1 cellular context compared by ENCODE assay signal in genomic region chr11:220650-221215, GRCh38.
A peak's percentile ranks its signal among the peaks of the same experiment; 100 is the strongest.
TF ChIP-seq lines count a peak whose summit lies in the region.
"Not testable (repeated sequence)": the region's sequence is repeated elsewhere in the genome, so short reads cannot be mapped to it uniquely, and the experiment has no call there.

No MANE protein-coding gene starts in this region.

TF ChIP-seq in K562, 482 proteins besides CTCF, POLR2A, EP300 and RAD21 (continued from another document):
- TF ChIP-seq MITF (IDR thresholded peaks at IDR 0.05) (peak; percentile 27; the same call in 1 of the 2 replicates), RNF2 (IDR thresholded peaks at IDR 0.05) (peak; percentile 35; the same call in 1 of the 2 replicates), SMARCE1 (IDR thresholded peaks at IDR 0.05) (peak; percentile 35; the same call in 1 of the 2 replicates), JUND (IDR thresholded peaks at IDR 0.05; ENCODE audit: borderline replicate concordance, low read depth, low read length) (peak; percentile 59; the same call in 1 of the 2 replicates), JUND (tag; IDR thresholded peaks at IDR 0.05; ENCODE audit: borderline replicate concordance, low read depth, low read length) (peak; percentile 89; the same call in 2 of the 3 replicates), ATF3 (IDR thresholded peaks at IDR 0.05) (peak; percentile 31), CC2D1A (IDR thresholded peaks at IDR 0.05) (peak; percentile 64; the same call in 1 of the 2 replicates), ZNF583 (CRISPR knock-in tag; IDR thresholded peaks at IDR 0.05) (0 out of 2 replicates have a peak, but pooled peaks have one; percentile 47), POLR2AphosphoS5 (IDR thresholded peaks at IDR 0.05; ENCODE audit: control insufficient read depth, insufficient read depth, low read depth, low read length) (peak; percentile 84), ZNF639 (CRISPR knock-in tag; conservative IDR thresholded peaks at IDR 0.05 in 1 of 2, IDR thresholded peaks at IDR 0.05 in 1 of 2) (peak in 1 of 2 experiments; percentile 98; a peak in 2 of 4 replicates), ZNF445 (CRISPR knock-in tag; IDR thresholded peaks at IDR 0.05; ENCODE audit: low read depth) (peak; percentile 71), TRIM24 (IDR thresholded peaks at IDR 0.05) (peak; percentile 94 to 97), KLF1 (tag; IDR thresholded peaks at IDR 0.05) (0 out of 2 replicates have a peak, but pooled peaks have one; percentile 28), ZNF274 (IDR thresholded peaks at IDR 0.05; ENCODE audit: borderline replicate concordance, low read depth, low read length) (peak; percentile 52; the same call in 1 of the 2 replicates), SMAD1 (IDR thresholded peaks at IDR 0.05; ENCODE audit: low read depth, low read length, partially characterized antibody) (peak; percentile 46), ZNF589 (CRISPR knock-in tag; IDR thresholded peaks at IDR 0.05; ENCODE audit: low read depth) (peak; percentile 100), CXXC5 (CRISPR knock-in tag; IDR thresholded peaks at IDR 0.05) (peak; percentile 90), VEZF1 (CRISPR knock-in tag; IDR thresholded peaks at IDR 0.05) (peak; percentile 78), TEAD1 (CRISPR knock-in tag; IDR thresholded peaks at IDR 0.05) (peak; percentile 41 to 79; a peak in 3 of 4 replicates), ZNF197 (CRISPR knock-in tag; IDR thresholded peaks at IDR 0.05; ENCODE audit: low read depth) (peak; percentile 99), MTA2 (IDR thresholded peaks at IDR 0.05; ENCODE audit: low read depth) (peak; percentile 72), CREB3 (tag; conservative IDR thresholded peaks at IDR 0.05; ENCODE audit: low read depth) (peak; percentile 86), CCNT2 (IDR thresholded peaks at IDR 0.05; ENCODE audit: borderline replicate concordance, extremely low read depth, insufficient read length, low read depth, low read length) (peak; percentile 62), ZBTB12 (CRISPR knock-in tag; IDR thresholded peaks at IDR 0.05) (0 out of 2 replicates have a peak, but pooled peaks have one; percentile 31), ETV6 (IDR thresholded peaks at IDR 0.05; ENCODE audit: borderline replicate concordance in 1 of 2, low read depth in 2 of 2, low read length in 1 of 2) (peak in 1 of 2 experiments; percentile 25; a peak in 1 of 4 replicates), FOXJ2 (tag; IDR thresholded peaks at IDR 0.05) (peak; percentile 93), ZNF134 (CRISPR knock-in tag; conservative IDR thresholded peaks at IDR 0.05) (peak; percentile 68; the same call in 1 of the 2 replicates), JUN (IDR thresholded peaks at IDR 0.05; ENCODE audit: borderline replicate concordance, low read depth, low read length) (peak; percentile 48; the same call in 1 of the 2 replicates), JUN (CRISPR knock-in tag; IDR thresholded peaks at IDR 0.05; ENCODE audit: borderline replicate concordance) (peak; percentile 74; the same call in 1 of the 2 replicates), MBD2 (IDR thresholded peaks at IDR 0.05; ENCODE audit: borderline replicate concordance, low read depth) (peak; percentile 63), TEAD4 (IDR thresholded peaks at IDR 0.05; ENCODE audit: low read length) (peak; percentile 93), ZKSCAN8 (CRISPR knock-in tag; IDR thresholded peaks at IDR 0.05) (peak; percentile 98), ARID1B (IDR thresholded peaks at IDR 0.05) (peak; percentile 82), ZBTB11 (CRISPR knock-in tag; IDR thresholded peaks at IDR 0.05) (peak in 1 of 3 experiments; percentile 95; a peak in 2 of 6 replicates), CREM (IDR thresholded peaks at IDR 0.05; ENCODE audit: low read depth) (peak; percentile 46; the same call in 1 of the 2 replicates), ETV1 (tag; conservative IDR thresholded peaks at IDR 0.05; ENCODE audit: low read depth) (peak; percentile 79), ZNF668 (CRISPR knock-in tag; IDR thresholded peaks at IDR 0.05) (peak; percentile 85; the same call in 1 of the 2 replicates), BHLHE40 (IDR thresholded peaks at IDR 0.05; ENCODE audit: low read length) (peak; percentile 51), ZNF609 (CRISPR knock-in tag; IDR thresholded peaks at IDR 0.05; ENCODE audit: borderline replicate concordance) (peak; percentile 77; the same call in 1 of the 2 replicates), TAL1 (IDR thresholded peaks at IDR 0.05) (peak; percentile 89), ZNF175 (CRISPR knock-in tag; IDR thresholded peaks at IDR 0.05; ENCODE audit: low read depth) (peak; percentile 99), CREB1 (IDR thresholded peaks at IDR 0.05) (0 out of 2 replicates have a peak, but pooled peaks have one; percentile 24), NR4A1 (tag; IDR thresholded peaks at IDR 0.05) (peak; percentile 95), LCOR (CRISPR knock-in tag; IDR thresholded peaks at IDR 0.05) (peak; percentile 72; the same call in 1 of the 2 replicates), NFIC (IDR thresholded peaks at IDR 0.05) (peak; percentile 50), ZNF584 (CRISPR knock-in tag; IDR thresholded peaks at IDR 0.05; ENCODE audit: low read depth) (peak; percentile 100), CBX3 (IDR thresholded peaks at IDR 0.05; ENCODE audit: borderline replicate concordance in 1 of 2, low read length in 2 of 2) (peak in 1 of 2 experiments; percentile 77; a peak in 2 of 3 replicates), DPF2 (IDR thresholded peaks at IDR 0.05) (peak; percentile 56), ZNF644 (tag; IDR thresholded peaks at IDR 0.05; ENCODE audit: low read depth) (peak; percentile 99), MEF2D (tag; conservative IDR thresholded peaks at IDR 0.05; ENCODE audit: low read depth) (peak; percentile 67)
- TF ChIP-seq ATF3 (CRISPR knock-in tag; conservative IDR thresholded peaks at IDR 0.05); ETV6 (CRISPR knock-in tag; IDR thresholded peaks at IDR 0.05; ENCODE audit: borderline replicate concordance); TEAD4 (CRISPR knock-in tag; IDR thresholded peaks at IDR 0.05; ENCODE audit: borderline replicate concordance); CREB1 (CRISPR knock-in tag; IDR thresholded peaks at IDR 0.05); NR4A1 (CRISPR knock-in tag; IDR thresholded peaks at IDR 0.05): not testable (repeated sequence)
